18 cellular contexts compared by ENCODE assay signal in genomic region chr18:56246912-56247311, GRCh38.
DNase-seq lines count a peak whose midpoint lies in the region; ATAC-seq, FAIRE-seq and TF ChIP-seq lines count a peak whose summit lies in the region.
"Had no signal": no experiment of that assay in that cellular context is flagged by ENCODE, and none has a peak within 500 bp of the region (broad histone marks: within the 10 kb centered on the region; RNA-seq: fewer than 3 reads in every experiment).

No MANE protein-coding gene starts in this region.

- WGBS in aorta, 2 donors = 83 to 92% methylated on average over 2 of the region's 2 CpGs

- H3K27me3 ChIP-seq in Karpas-422 (ENCODE audit: low read length) (no peaks in the 10 kb centered on the region), endothelial cell of umbilical vein (ENCODE audit: control insufficient read depth in 2 of 2, insufficient read depth in 2 of 2, low read length in 2 of 2) (no peaks in the 10 kb centered on the region), aorta (ENCODE audit: control insufficient read depth in 1 of 2, insufficient read depth in 2 of 2, low read length in 1 of 2) (no peaks in the 10 kb centered on the region)

- H2AFZ ChIP-seq in Karpas-422 (ENCODE audit: low read length) (no peak overlapping the region), endothelial cell of umbilical vein (ENCODE audit: low read depth, low read length) (no peak overlapping the region)

- H3K36me3 ChIP-seq in Karpas-422 (ENCODE audit: insufficient read depth, low read length) = no peaks in the 10 kb centered on the region
- no peaks in the 10 kb centered on the region for H3K36me3 ChIP-seq in endothelial cell of umbilical vein (ENCODE audit: control insufficient read depth in 2 of 2, extremely low read depth in 1 of 2, insufficient read depth in 2 of 2, low read length in 2 of 2)
- H3K36me3 ChIP-seq in aorta (ENCODE audit: control insufficient read depth in 1 of 2, insufficient read depth in 2 of 2, low read length in 1 of 2) = no peaks in the 10 kb centered on the region
- H3K36me3 ChIP-seq: HAP-1 had no signal

- peak; percentile 37 for FAIRE-seq in endothelial cell of umbilical vein (lab: Jason Lieb, UNC)
- FAIRE-seq: GM12892, H1 had no signal

- H3K27me3 Mint-ChIP-seq in stimulated activated memory B cell treated with anti-CD40 and anti-IgM and Interleukin-4, amounts not matched to agents 10 μg/mL and 1 μg/mL and 100 μg/mL, for 72 hours = no peaks in the 10 kb centered on the region
- H3K27me3 Mint-ChIP-seq: CD4-positive, alpha-beta T cell had no signal

- H3K27ac ChIP-seq in Karpas-422 (ENCODE audit: low read length) = no peak overlapping the region
- H3K27ac ChIP-seq in endothelial cell of umbilical vein (ENCODE audit: insufficient read depth, low read depth, low read length) = no peak overlapping the region
- no peak overlapping the region for H3K27ac ChIP-seq in aorta (ENCODE audit: low read depth in 1 of 2, low read length in 2 of 2)

- H3K79me2 ChIP-seq in Karpas-422 (ENCODE audit: low read length) (no peaks in the 10 kb centered on the region), endothelial cell of umbilical vein (ENCODE audit: control insufficient read depth, insufficient read depth, low read length) (no peaks in the 10 kb centered on the region)

- peak overlapping the region; percentile 87 for H3K27ac Mint-ChIP-seq in stimulated activated memory B cell treated with anti-CD40 and anti-IgM and Interleukin-4, amounts not matched to agents 10 μg/mL and 1 μg/mL and 100 μg/mL, for 72 hours
- H3K27ac Mint-ChIP-seq: CD4-positive, alpha-beta T cell had no signal

- BruUV-seq in endothelial cell of umbilical vein (replicated peaks; lab: Mats Ljungman, UMichigan) = no TSS peak

- H3K9me1 ChIP-seq in endothelial cell of umbilical vein (replicated peaks; ENCODE audit: control insufficient read depth, extremely low read depth, insufficient read depth, low read length) = no peaks in the 10 kb centered on the region

- no peak for TF ChIP-seq POLR2A in endothelial cell of umbilical vein (IDR thresholded peaks at IDR 0.05; ENCODE audit: low read depth, low read length)

- no peaks in the 10 kb centered on the region for H3K9me3 ChIP-seq in Karpas-422 (ENCODE audit: low read length)
- H3K9me3 ChIP-seq in endothelial cell of umbilical vein (replicated peaks; ENCODE audit: control insufficient read depth, insufficient read depth, low read length) = no peaks in the 10 kb centered on the region
- H3K9me3 ChIP-seq in aorta (ENCODE audit: control insufficient read depth, low read length) = no peaks in the 10 kb centered on the region
- H3K9me3 ChIP-seq: HAP-1 had no signal

- no peaks in the 10 kb centered on the region for H3K9me2 ChIP-seq in Karpas-422 (replicated peaks; ENCODE audit: insufficient read depth, low read length)

- CTCF ChIA-PET in endothelial cell of umbilical vein (lab: Charles Lee) = no interaction called here

- no peak for ATAC-seq in stimulated activated memory B cell treated with anti-CD40 and anti-IgM and Interleukin-4, amounts not matched to agents 10 μg/mL and 1 μg/mL and 100 μg/mL, for 72 hours
- no peak for ATAC-seq in aorta (ENCODE audit: low FRiP score)
- ATAC-seq in GM18870 (IDR thresholded peaks at IDR 0.05; ENCODE audit: unreplicated experiment) = no peak

- no peaks in the 10 kb centered on the region for H3K36me3 Mint-ChIP-seq in stimulated activated memory B cell treated with anti-CD40 and anti-IgM and Interleukin-4, amounts not matched to agents 10 μg/mL and 1 μg/mL and 100 μg/mL, for 72 hours

- peak; percentile 35 for DNase-seq in NCI-H510A treated with DMSO at 0.1 percent for 48 hours (lab: John Stamatoyannopoulos, UW)
- DNase-seq in NCI-H510A (lab: John Stamatoyannopoulos, UW) = no peak
- peak; percentile 29 for DNase-seq in Karpas-422
- no peak for DNase-seq in endothelial cell of umbilical vein (ENCODE audit: low read depth, low spot score)
- no peak for DNase-seq in OCI-M1 (lab: John Stamatoyannopoulos, UW)
- no peak for DNase-seq in aorta
- DNase-seq: ACHN; C1 segment of cervical spinal cord; Calu3; CD4-positive, alpha-beta T cell; DMS 273 treated with DMSO at 0.1 percent for 48 hours; DMS79 treated with DMSO at 0.1 percent for 48 hours; GDM1 had no signal

- intact Hi-C loops in endothelial cell of umbilical vein (cut with micrococcal nuclease) (no loop called here), aorta (cut with DNase I) (no loop called here)

- H3K4me3 ChIP-seq in Karpas-422 (ENCODE audit: low read length) (no peak overlapping the region), endothelial cell of umbilical vein (replicated peaks in 1 of 3; ENCODE audit: insufficient read depth in 1 of 3, low read depth in 1 of 3, low read length in 3 of 3) (no peak overlapping the region), aorta (ENCODE audit: low read length in 2 of 2) (no peak overlapping the region)
- H3K4me3 ChIP-seq: HAP-1 had no signal

- H3K9ac ChIP-seq in Karpas-422 (ENCODE audit: low read length) (no peak overlapping the region), endothelial cell of umbilical vein (replicated peaks; ENCODE audit: extremely low read depth, insufficient read depth, low read length) (no peak overlapping the region)

- H3K4me1 Mint-ChIP-seq in stimulated activated memory B cell treated with anti-CD40 and anti-IgM and Interleukin-4, amounts not matched to agents 10 μg/mL and 1 μg/mL and 100 μg/mL, for 72 hours = peaks cover 36% of the 10 kb centered on the region

- H3K4me2 ChIP-seq in Karpas-422 (ENCODE audit: low read depth, low read length, poor library complexity, severe bottlenecking) = no peak overlapping the region
- H3K4me2 ChIP-seq in endothelial cell of umbilical vein (ENCODE audit: insufficient read depth, low read length) = no peak overlapping the region

- TF ChIP-seq CTCF in endothelial cell of umbilical vein (IDR thresholded peaks at IDR 0.05; ENCODE audit: extremely low read depth in 1 of 2, insufficient read depth in 1 of 2, low read depth in 1 of 2, low read length in 2 of 2) = no peak

- dilution Hi-C loops in endothelial cell of umbilical vein (cut with MboI; ENCODE audit: extremely low pct_ligation_motif_present, low sequenced_read_pairs) = no loop called here

- POLR2A ChIA-PET in endothelial cell of umbilical vein (lab: Charles Lee) = no interaction called here

- no peaks in the 10 kb centered on the region for H3K9me3 Mint-ChIP-seq in stimulated activated memory B cell treated with anti-CD40 and anti-IgM and Interleukin-4, amounts not matched to agents 10 μg/mL and 1 μg/mL and 100 μg/mL, for 72 hours
- H3K9me3 Mint-ChIP-seq: CD4-positive, alpha-beta T cell had no signal

- H3K4me3 Mint-ChIP-seq in stimulated activated memory B cell treated with anti-CD40 and anti-IgM and Interleukin-4, amounts not matched to agents 10 μg/mL and 1 μg/mL and 100 μg/mL, for 72 hours = no peak overlapping the region
- H3K4me3 Mint-ChIP-seq: CD4-positive, alpha-beta T cell had no signal

- H4K20me1 ChIP-seq in Karpas-422 (ENCODE audit: insufficient read depth, low read depth, low read length) (no peaks in the 10 kb centered on the region), endothelial cell of umbilical vein (replicated peaks; ENCODE audit: control insufficient read depth, extremely low read depth, insufficient read depth, low read length) (no peaks in the 10 kb centered on the region)

- H3K4me1 ChIP-seq in Karpas-422 (ENCODE audit: low read length) = peaks cover 20% of the 10 kb centered on the region
- H3K4me1 ChIP-seq in endothelial cell of umbilical vein (ENCODE audit: control insufficient read depth, extremely low read depth, insufficient read depth, low read length) = peaks cover 8% of the 10 kb centered on the region
- H3K4me1 ChIP-seq in aorta (ENCODE audit: control insufficient read depth in 1 of 2, insufficient read depth in 2 of 2, low read length in 2 of 2) = no peaks in the 10 kb centered on the region
- H3K4me1 ChIP-seq: HAP-1 had no signal

TF ChIP-seq in endothelial cell of umbilical vein, 7 proteins besides CTCF, POLR2A, EP300 and RAD21:
- TF ChIP-seq JUN (IDR thresholded peaks at IDR 0.05; ENCODE audit: borderline replicate concordance, insufficient read depth, insufficient read length, low read depth) (no peak), POLR2AphosphoS5 (IDR thresholded peaks at IDR 0.05; ENCODE audit: insufficient read depth, low read depth, low read length) (no peak), FOS (IDR thresholded peaks at IDR 0.05; ENCODE audit: borderline replicate concordance, insufficient read depth, low read length) (no peak), GATA2 (IDR thresholded peaks at IDR 0.05; ENCODE audit: insufficient read depth, insufficient read length, low read depth, low read length) (no peak), MAX (IDR thresholded peaks at IDR 0.05; ENCODE audit: insufficient read depth, insufficient read length) (no peak), EZH2 (IDR thresholded peaks at IDR 0.05; ENCODE audit: borderline replicate concordance, low read depth, low read length, severe bottlenecking) (no peak), MYC (IDR thresholded peaks at IDR 0.05; ENCODE audit: low read depth, low read length) (no peak)
TF ChIP-seq in endothelial cell of umbilical vein: peak in this region for 0.

Comparison
In these comparisons a context has a peak if more than half of its experiments do, and no peak if none do; other contexts are left out.
1. DNase-seq: peak in NCI-H510A treated with DMSO at 0.1 percent for 48 hours (single experiment) and Karpas-422 (single experiment); none in NCI-H510A (single experiment), endothelial cell of umbilical vein (single experiment), OCI-M1 (single experiment) and aorta (0 of 2).